8 cellular contexts compared by ENCODE assay signal in genomic region chr14:51884086-51884927, GRCh38. TPM values are rescaled to one million over a fixed set of nuclear protein-coding genes. Genes with fewer than 3 reads are reported as not detected.
A peak's percentile ranks its signal among the peaks of the same experiment; 100 is the strongest.
DNase-seq lines count a peak whose midpoint lies in the region; ATAC-seq and TF ChIP-seq lines count a peak whose summit lies in the region.

No MANE protein-coding gene starts in this region.

- no peaks in the 10 kb centered on the region for H3K27me3 ChIP-seq in CD8-positive, alpha-beta T cell (ENCODE audit: insufficient read depth, low read length)
- H3K27me3 ChIP-seq in transverse colon (no peaks in the 10 kb centered on the region), MG63 (no peaks in the 10 kb centered on the region)

- peak; percentile 55 for ATAC-seq in CD8-positive, alpha-beta T cell
- peak; percentile 58 for ATAC-seq in GM21723 (IDR thresholded peaks at IDR 0.05; ENCODE audit: unreplicated experiment)

- no peak for DNase-seq in CD8-positive, alpha-beta T cell
- DNase-seq in NOMO-1 (lab: John Stamatoyannopoulos, UW; ENCODE audit: unreplicated experiment in 2 of 2) (peak; percentile 83 to 97), fibroblast of the aortic adventitia (ENCODE audit: low read depth) (peak; percentile 32), transverse colon (no peak), ACHN (no peak), posterior cingulate gyrus (no peak), MG63 (no peak)

- POLR2A ChIA-PET in CD8-positive, alpha-beta T cell (lab: Charles Lee): interaction anchor here (0.9 to 1.2 kb wide), 2 partner anchors 17 to 37 kb away, joined by 4 read pairs; no protein-coding TSS in a partner anchor

- peak overlapping the region; percentile 61 for H3K4me3 Mint-ChIP-seq in CD8-positive, alpha-beta T cell

- in situ Hi-C loops in transverse colon (cut with MboI; ENCODE audit: low pct_ligation_motif_present in 1 of 4, low pct_unique_long_range_greater_than_20kb in 1 of 4, low sequenced_read_pairs in 3 of 4) (no loop called here), ACHN (cut with HindIII; ENCODE audit: low pct_ligation_motif_present, low pct_unique_long_range_greater_than_20kb, low sequenced_read_pairs) (no loop called here)

- no peak overlapping the region for H3K4me3 ChIP-seq in CD8-positive, alpha-beta T cell (ENCODE audit: low read depth, low read length)
- H3K4me3 ChIP-seq in fibroblast of the aortic adventitia (ENCODE audit: low read depth, low read length) (no peak overlapping the region), transverse colon (no peak overlapping the region), MG63 (no peak overlapping the region)

- no peaks in the 10 kb centered on the region for H3K27me3 Mint-ChIP-seq in CD8-positive, alpha-beta T cell (ENCODE audit: low read depth)

- no peaks in the 10 kb centered on the region for H3K9me3 ChIP-seq in CD8-positive, alpha-beta T cell (ENCODE audit: low read length)
- H3K9me3 ChIP-seq in transverse colon: no peaks in the 10 kb centered on the region
- H3K9me3 ChIP-seq in MG63: no peaks in the 10 kb centered on the region

- TF ChIP-seq EP300 in transverse colon (IDR thresholded peaks at IDR 0.05; ENCODE audit: low read depth): no peak

- no peaks in the 10 kb centered on the region for H3K36me3 ChIP-seq in CD8-positive, alpha-beta T cell (ENCODE audit: insufficient read depth, low read length)
- H3K36me3 ChIP-seq in transverse colon (no peaks in the 10 kb centered on the region), MG63 (no peaks in the 10 kb centered on the region)

- H3K4me1 Mint-ChIP-seq in CD8-positive, alpha-beta T cell (ENCODE audit: low read depth): peaks cover 81% of the 10 kb centered on the region

- peak overlapping the region; percentile 79 for H3K27ac Mint-ChIP-seq in CD8-positive, alpha-beta T cell

- TF ChIP-seq CTCF in CD8-positive, alpha-beta T cell (IDR thresholded peaks at IDR 0.05): no peak
- TF ChIP-seq CTCF in fibroblast of the aortic adventitia (IDR thresholded peaks at IDR 0.05; ENCODE audit: insufficient read depth, low read length) (no peak), transverse colon (IDR thresholded peaks at IDR 0.05) (no peak)

- H3K4me1 ChIP-seq in CD8-positive, alpha-beta T cell (ENCODE audit: insufficient read depth, low read length): peaks cover 51% of the 10 kb centered on the region
- peaks cover 7 to 29% (median 17%) of the 10 kb centered on the region in 4 donors for H3K4me1 ChIP-seq in transverse colon

- H3K27ac ChIP-seq in CD8-positive, alpha-beta T cell (ENCODE audit: low read depth, low read length): no peak overlapping the region
- peak overlapping the region; percentile 30 to 51 (median 46) for H3K27ac ChIP-seq in transverse colon

- TF ChIP-seq POLR2A in transverse colon (IDR thresholded peaks at IDR 0.05): no peak

- CTCF ChIA-PET in CD8-positive, alpha-beta T cell (lab: Charles Lee): interaction anchor here (0.7 to 1.2 kb wide), 4 partner anchors 23 to 104 kb away, joined by 3 to 5 read pairs (median 4); no protein-coding TSS in a partner anchor

- WGBS in transverse colon (ENCODE audit: low coverage in 1 of 2), 2 donors: 26 to 37% methylated on average over 3 to 7 of the region's 7 CpGs

- peaks cover 60% of the 10 kb centered on the region for H3K36me3 Mint-ChIP-seq in CD8-positive, alpha-beta T cell

- no peaks in the 10 kb centered on the region for H3K9me3 Mint-ChIP-seq in CD8-positive, alpha-beta T cell

- intact Hi-C loops in CD8-positive, alpha-beta T cell (cut with DNase I, micrococcal nuclease): loop anchor here in 1 of 2 experiments (1.0 to 5.0 kb wide), 3 partner anchors 11 to 37 kb away; no protein-coding TSS in a partner anchor
- intact Hi-C loops in transverse colon (cut with DNase I; ENCODE audit: low total_unique reads): no loop called here
- intact Hi-C loops in posterior cingulate gyrus (cut with DNase I): no loop called here

RNA-seq across cellular contexts. Expression of gene GNG2, which starts 23.9 kb away (rescaled TPM):
- total RNA-seq in CD8-positive, alpha-beta T cell: 100 to 1,000 TPM; 166 to 169 TPM
- total RNA-seq in fibroblast of the aortic adventitia (ENCODE audit: low replicate concordance) (10.0 and 15.7 TPM in 2 replicates), transverse colon (10 to 100 TPM in 3 of 4 donors, 1 to 10 TPM in 1; 7.5 to 32.8 (median 14.2) TPM)
- 5.4 and 6.9 TPM in 2 replicates for total RNA-seq in MG63 (2014; rRNA removed; shearing (Covaris generic); ENCODE audit: low replicate concordance)

Comparison
In these comparisons a context has a peak if more than half of its experiments do, and no peak if none do; other contexts are left out.
1. DNase-seq: peak in NOMO-1 (2 of 2) and fibroblast of the aortic adventitia (single experiment); none in CD8-positive, alpha-beta T cell (0 of 7), transverse colon (single experiment), ACHN (single experiment), posterior cingulate gyrus (0 of 10) and MG63 (single experiment).
2. RNA of gene GNG2, which starts 23.9 kb away (total RNA-seq): 166 to 169 TPM in CD8-positive, alpha-beta T cell; 10.0 to 15.7 TPM in fibroblast of the aortic adventitia, 7.5 to 32.8 TPM in transverse colon and 5.4 to 6.9 TPM in MG63; every median in the first group is over 4 times any median in the second.